In genomic region chr9:129237804-129238203, GRCh38 we compare ENCODE assay signal across 13 cellular contexts. TPM values are rescaled to one million over a fixed set of nuclear protein-coding genes. Genes with fewer than 3 reads are reported as not detected.
A peak's percentile ranks its signal among the peaks of the same experiment; 100 is the strongest.
DNase-seq lines count a peak whose midpoint lies in the region; ATAC-seq and TF ChIP-seq lines count a peak whose summit lies in the region.
"Had no signal": no experiment of that assay in that cellular context is flagged by ENCODE, and none has a peak within 500 bp of the region (broad histone marks: within the 10 kb centered on the region; RNA-seq: fewer than 3 reads in every experiment).

No MANE protein-coding gene starts in this region.

- H3K4me3 Mint-ChIP-seq in central memory CD8-positive, alpha-beta T cell = peak overlapping the region; percentile 83
- peak overlapping the region; percentile 85 to 86 for H3K4me3 Mint-ChIP-seq in stimulated activated naive CD8-positive, alpha-beta T cell treated with anti-CD3 and anti-CD28 coated beads, Interleukin-15, amount 100 ng/mL, for 72 hours
- no peak overlapping the region for H3K4me3 Mint-ChIP-seq in Caco-2 (ENCODE audit: unreplicated experiment)
- H3K4me3 Mint-ChIP-seq: naive B cell had no signal

- no TSS peak for BruUV-seq in Panc1 (replicated peaks; lab: Mats Ljungman, UMichigan)
- BruUV-seq in Caco-2 (replicated peaks; lab: Mats Ljungman, UMichigan) = no TSS peak

- WGBS in heart left ventricle, 4 donors = 68 to 84% (median 72%) methylated on average over 2 of the region's 2 CpGs
- WGBS in esophagus squamous epithelium, 2 donors = 69 to 88% methylated on average over 2 of the region's 2 CpGs

- no peaks in the 10 kb centered on the region for H3K27me3 Mint-ChIP-seq in central memory CD8-positive, alpha-beta T cell
- no peaks in the 10 kb centered on the region for H3K27me3 Mint-ChIP-seq in stimulated activated naive CD8-positive, alpha-beta T cell treated with anti-CD3 and anti-CD28 coated beads, Interleukin-15, amount 100 ng/mL, for 72 hours
- no peaks in the 10 kb centered on the region for H3K27me3 Mint-ChIP-seq in Caco-2 (ENCODE audit: insufficient read depth, unreplicated experiment)

- CTCF ChIA-PET in Panc1 (lab: Charles Lee) (interaction anchor here (0.6 kb wide), 1 partner anchor 63 kb away, joined by 7 read pairs; no protein-coding TSS in a partner anchor), Caco-2 (lab: Charles Lee) (no interaction called here)

- H3K4me1 Mint-ChIP-seq in central memory CD8-positive, alpha-beta T cell = peaks cover 75% of the 10 kb centered on the region
- H3K4me1 Mint-ChIP-seq in stimulated activated naive CD8-positive, alpha-beta T cell treated with anti-CD3 and anti-CD28 coated beads, Interleukin-15, amount 100 ng/mL, for 72 hours = peaks cover 72% of the 10 kb centered on the region
- no peaks in the 10 kb centered on the region for H3K4me1 Mint-ChIP-seq in Caco-2 (ENCODE audit: low read depth, unreplicated experiment)

- H3K27me3 ChIP-seq in heart left ventricle (no peaks in the 10 kb centered on the region), Panc1 (ENCODE audit: control insufficient read depth, insufficient read depth, low read length) (no peaks in the 10 kb centered on the region), esophagus squamous epithelium (peaks cover 0 to 2% (median 0%) of the 10 kb centered on the region in 4 donors), Caco-2 (replicated peaks; ENCODE audit: control insufficient read depth, insufficient read depth, low read length) (no peaks in the 10 kb centered on the region)

- H3K27ac Mint-ChIP-seq in central memory CD8-positive, alpha-beta T cell (ENCODE audit: low read depth) = peak overlapping the region; percentile 63
- H3K27ac Mint-ChIP-seq in stimulated activated naive CD8-positive, alpha-beta T cell treated with anti-CD3 and anti-CD28 coated beads, Interleukin-15, amount 100 ng/mL, for 72 hours = no peak overlapping the region
- no peak overlapping the region for H3K27ac Mint-ChIP-seq in Caco-2 (ENCODE audit: unreplicated experiment)

- TF ChIP-seq CTCF in heart left ventricle (IDR thresholded peaks at IDR 0.05) (no peak), Panc1 (IDR thresholded peaks at IDR 0.05) (no peak), esophagus squamous epithelium (IDR thresholded peaks at IDR 0.05) (no peak), Caco-2 (IDR thresholded peaks at IDR 0.05; ENCODE audit: insufficient read depth in 1 of 2, low read depth in 1 of 2, low read length in 1 of 2, severe bottlenecking in 1 of 2, unreplicated experiment in 1 of 2) (no peak)

- no peak for TF ChIP-seq POLR2A in heart left ventricle (IDR thresholded peaks at IDR 0.05)
- TF ChIP-seq POLR2A in esophagus squamous epithelium (IDR thresholded peaks at IDR 0.05) = no peak

- H3K4me1 ChIP-seq in heart left ventricle (peaks cover 0 to 16% (median 0%) of the 10 kb centered on the region in 12 donors), Panc1 (ENCODE audit: control insufficient read depth, insufficient read depth, low read length) (peaks cover 7% of the 10 kb centered on the region), esophagus squamous epithelium (peaks cover 4 to 12% (median 8%) of the 10 kb centered on the region in 3 donors), Caco-2 (no peaks in the 10 kb centered on the region)

- H3K9me3 ChIP-seq in heart left ventricle = peaks cover 0 to 11% (median 0%) of the 10 kb centered on the region in 12 donors
- H3K9me3 ChIP-seq in Panc1 (ENCODE audit: control insufficient read depth, insufficient read depth, low read depth, low read length) = no peaks in the 10 kb centered on the region
- no peaks in the 10 kb centered on the region for H3K9me3 ChIP-seq in esophagus squamous epithelium
- H3K9me3 ChIP-seq in Caco-2 = no peaks in the 10 kb centered on the region

- peak in 3 of 5 donors; percentile 5 to 28 (median 6) for DNase-seq in heart left ventricle
- no peak for DNase-seq in cardiac septum (ENCODE audit: low spot score)
- DNase-seq in Panc1 (ENCODE audit: low read depth, low spot score) = no peak
- no peak for DNase-seq in central memory CD8-positive, alpha-beta T cell (ENCODE audit: low spot score in 2 of 2)
- no peak for DNase-seq in stimulated activated naive CD8-positive, alpha-beta T cell treated with anti-CD3 and anti-CD28 coated beads, Interleukin-15, amount 100 ng/mL, for 72 hours
- no peak for DNase-seq in esophagus squamous epithelium (lab: John Stamatoyannopoulos, UW)
- DNase-seq in Caco-2 = no peak
- DNase-seq: AML-193, foreskin melanocyte, naive B cell, substantia nigra had no signal

- peaks cover 6% of the 10 kb centered on the region for H3K36me3 Mint-ChIP-seq in central memory CD8-positive, alpha-beta T cell (ENCODE audit: insufficient read depth)
- no peaks in the 10 kb centered on the region for H3K36me3 Mint-ChIP-seq in Caco-2 (ENCODE audit: insufficient read depth, unreplicated experiment)

- H3K9me3 Mint-ChIP-seq in central memory CD8-positive, alpha-beta T cell = peaks cover 6% of the 10 kb centered on the region
- peaks cover 7 to 15% of the 10 kb centered on the region in 2 donors for H3K9me3 Mint-ChIP-seq in stimulated activated naive CD8-positive, alpha-beta T cell treated with anti-CD3 and anti-CD28 coated beads, Interleukin-15, amount 100 ng/mL, for 72 hours
- H3K9me3 Mint-ChIP-seq in Caco-2 (ENCODE audit: unreplicated experiment) = peaks cover 8% of the 10 kb centered on the region

- in situ Hi-C loops in Panc1 (cut with HindIII; ENCODE audit: low pct_unique_long_range_greater_than_20kb, low sequenced_read_pairs) = no loop called here

- no peak for ATAC-seq in heart left ventricle
- ATAC-seq in Panc1 = peak; percentile 58
- ATAC-seq in central memory CD8-positive, alpha-beta T cell (replicated peaks; ENCODE audit: extremely low read depth, poor library complexity, severe bottlenecking) = no peak
- ATAC-seq in stimulated activated naive CD8-positive, alpha-beta T cell treated with anti-CD3 and anti-CD28 coated beads, Interleukin-15, amount 100 ng/mL, for 72 hours = no peak
- no peak for ATAC-seq in HG03342 (IDR thresholded peaks at IDR 0.05; ENCODE audit: unreplicated experiment)

- H3K27ac ChIP-seq in heart left ventricle (no peak overlapping the region), Panc1 (ENCODE audit: low read length) (no peak overlapping the region), esophagus squamous epithelium (no peak overlapping the region)

- H3K36me3 ChIP-seq in heart left ventricle (no peaks in the 10 kb centered on the region), Panc1 (ENCODE audit: control insufficient read depth, insufficient read depth, low read length) (no peaks in the 10 kb centered on the region), esophagus squamous epithelium (no peaks in the 10 kb centered on the region), Caco-2 (ENCODE audit: control insufficient read depth, insufficient read depth, low read length) (no peaks in the 10 kb centered on the region)

- H3K4me3 ChIP-seq in heart left ventricle (no peak overlapping the region), Panc1 (ENCODE audit: low read depth in 2 of 2, low read length in 2 of 2) (no peak overlapping the region), esophagus squamous epithelium (no peak overlapping the region), Caco-2 (ENCODE audit: low read depth, low read length) (no peak overlapping the region)
- H3K4me3 ChIP-seq: lung had no signal

- POLR2A ChIA-PET in Panc1 (lab: Charles Lee) (no interaction called here), Caco-2 (lab: Charles Lee) (no interaction called here)

- intact Hi-C loops in heart left ventricle (cut with DNase I) = no loop called here
- intact Hi-C loops in cardiac septum (cut with DNase I) = no loop called here
- intact Hi-C loops in Panc1 (cut with micrococcal nuclease; ENCODE audit: unreplicated experiment) = no loop called here
- intact Hi-C loops in esophagus squamous epithelium (cut with DNase I) = no loop called here
- intact Hi-C loops in Caco-2 (cut with micrococcal nuclease; ENCODE audit: unreplicated experiment) = no loop called here

RNA-seq across cellular contexts. Expression of gene IER5L, which starts 59.7 kb away (rescaled TPM):
- total RNA-seq in heart left ventricle (10 to 100 TPM in 3 of 9 donors, 1 to 10 TPM in 6; 4.1 to 18.4 (median 5.5) TPM), cardiac septum (12.6 TPM), Panc1 (2021; ENCODE audit: unreplicated experiment) (44.6 TPM), esophagus squamous epithelium (1 to 10 TPM; 6.1 to 8.7 (median 7.2) TPM), Caco-2 (2022) (3.9 and 4.1 TPM in 2 replicates)
- polyA plus RNA-seq in heart left ventricle = 1 to 10 TPM; 2.8 to 7.3 TPM
- 56.2 TPM for polyA plus RNA-seq in Panc1 (2012; ENCODE audit: insufficient read length)

Comparison
In these comparisons a context has a peak if more than half of its experiments do, and no peak if none do; other contexts are left out.
1. DNase-seq: peak in heart left ventricle (3 of 5); none in cardiac septum (single experiment), Panc1 (single experiment), central memory CD8-positive, alpha-beta T cell (0 of 2), stimulated activated naive CD8-positive, alpha-beta T cell treated with anti-CD3 and anti-CD28 coated beads, Interleukin-15, amount 100 ng/mL, for 72 hours (0 of 2), esophagus squamous epithelium (single experiment) and Caco-2 (0 of 2).